7 cellular contexts compared by ENCODE assay signal in the genomic region with DNA sequence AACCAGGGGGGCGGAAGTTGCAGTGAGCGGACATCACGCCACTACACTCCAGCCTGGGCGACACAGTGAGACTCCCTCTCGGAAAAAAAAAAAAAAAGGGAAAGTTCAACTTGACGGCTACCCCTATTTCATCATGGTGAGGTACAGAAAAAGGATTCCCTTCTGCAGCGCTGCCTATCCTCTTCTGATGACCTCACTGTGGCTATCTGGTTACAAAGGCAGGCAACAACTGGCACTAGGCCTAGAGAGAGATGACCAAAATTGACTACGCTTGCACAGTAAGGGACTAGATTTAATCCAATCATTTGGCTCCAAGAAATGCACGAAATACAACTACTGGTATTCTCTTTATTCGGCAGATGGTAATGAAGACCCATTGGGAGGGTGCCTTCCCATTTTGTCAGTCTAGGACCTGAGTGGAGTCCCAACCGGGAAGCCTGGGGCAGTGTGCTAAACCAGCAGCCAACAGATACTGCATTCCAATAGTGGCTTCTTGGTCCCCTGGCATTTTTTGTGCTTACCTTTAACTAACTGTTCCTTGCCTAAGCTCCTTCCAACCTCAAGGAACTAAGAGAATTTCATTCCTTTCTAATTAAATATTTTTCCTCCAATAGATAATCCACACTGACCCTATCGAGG. TPM values are rescaled to one million over a fixed set of nuclear protein-coding genes. Genes with fewer than 3 reads are reported as not detected.
DNase-seq lines count a peak whose midpoint lies in the region; ATAC-seq, FAIRE-seq and TF ChIP-seq lines count a peak whose summit lies in the region.

No MANE protein-coding gene starts in this region.

- H3K9me3 ChIP-seq in neutrophil: no peaks in the 10 kb centered on the region

- H3K27me3 ChIP-seq in neutrophil: no peaks in the 10 kb centered on the region

- TF ChIP-seq POLR2A in GM12891 (IDR thresholded peaks at IDR 0.05; ENCODE audit: low read depth, low read length): 0 out of 2 replicates have a peak, but pooled peaks have one; percentile 27

- H3K4me1 ChIP-seq in neutrophil (ENCODE audit: control insufficient read depth in 1 of 2, insufficient read depth in 1 of 2, low read depth in 1 of 2, low read length in 1 of 2): peaks cover 15 to 18% of the 10 kb centered on the region in 2 experiments

- peak overlapping the region; percentile 74 for H3K27ac ChIP-seq in epithelial cell of prostate
- peak overlapping the region; percentile 88 for H3K27ac ChIP-seq in neutrophil

- H3K36me3 ChIP-seq in neutrophil: peaks cover 19% of the 10 kb centered on the region

- no peak for DNase-seq in GM12891 (ENCODE audit: insufficient read length, low spot score)
- DNase-seq in RKO (ENCODE audit: low spot score): peak; percentile 21
- DNase-seq in epithelial cell of prostate (ENCODE audit: low read depth, low spot score): no peak
- DNase-seq in GM19239 (ENCODE audit: insufficient read length, low spot score): no peak

- peak overlapping the region; percentile 74 to 82 for H3K4me3 ChIP-seq in neutrophil (ENCODE audit: low read depth in 1 of 2, low read length in 1 of 2)

- no peak for TF ChIP-seq CTCF in neutrophil (IDR thresholded peaks at IDR 0.05)

- FAIRE-seq in GM12891 (lab: Jason Lieb, UNC) (peak; percentile 54), GM19239 (lab: Jason Lieb, UNC) (no peak)

- ATAC-seq in esophagus mucosa (no peak), GM21526 (IDR thresholded peaks at IDR 0.05; ENCODE audit: low FRiP score, unreplicated experiment) (no peak)

TF ChIP-seq in GM12891, 5 proteins besides CTCF, POLR2A, EP300 and RAD21:
- TF ChIP-seq SPI1 (IDR thresholded peaks at IDR 0.05; ENCODE audit: low read depth, low read length) (no peak), PAX5 (IDR thresholded peaks at IDR 0.05; ENCODE audit: insufficient read depth, low read length, severe bottlenecking) (no peak), POU2F2 (IDR thresholded peaks at IDR 0.05; ENCODE audit: low read depth, low read length) (no peak), TAF1 (IDR thresholded peaks at IDR 0.05; ENCODE audit: low read depth, low read length) (no peak), POLR2AphosphoS5 (IDR thresholded peaks at IDR 0.05; ENCODE audit: low read depth, low read length) (no peak)
TF ChIP-seq in GM12891: peak in this region for 0.

RNA-seq across cellular contexts. Expression of a gene that starts 36.6 kb away (rescaled TPM):
- polyA plus RNA-seq in GM12891 (2012; ENCODE audit: low read depth, missing spikeins): 15.8 TPM
- 10.9 TPM for total RNA-seq in esophagus mucosa
